ENCODE assay signal across 15 cellular contexts in genomic region chr18:79065802-79066201, GRCh38.
"Had no signal": no experiment of that assay in that cellular context is flagged by ENCODE, and none has a peak within 500 bp of the region (broad histone marks: within the 10 kb centered on the region; RNA-seq: fewer than 3 reads in every experiment).

No MANE protein-coding gene starts in this region.

- H3K4me3 ChIP-seq: adrenal gland, ovary, suprapubic skin, upper lobe of left lung had no signal

- H3K27me3 ChIP-seq: adrenal gland, ovary, suprapubic skin, upper lobe of left lung had no signal

- H3K36me3 ChIP-seq: adrenal gland, ovary, suprapubic skin, upper lobe of left lung had no signal

- H3K9me3 ChIP-seq: adrenal gland, ovary, suprapubic skin, upper lobe of left lung had no signal

- DNase-seq: activated CD4-positive, alpha-beta T cell treated with anti-CD3 and anti-CD28 coated beads for 48 hours; activated naive CD4-positive, alpha-beta T cell treated with anti-CD3 and anti-CD28 coated beads for 36 hours; adrenal gland; caudate nucleus; cortex of kidney; effector CD4-positive, alpha-beta T cell; foreskin fibroblast; hypothalamus; left ventricle myocardium superior; mesenchymal stem cell; ovary; stimulated activated naive CD8-positive, alpha-beta T cell treated with anti-CD3 and anti-CD28 coated beads, Interleukin-15, Interleukin-2, amounts not matched to agents 100 U/mL and 50 U/mL, for 24 hours; upper lobe of left lung had no signal

- H3K27ac Mint-ChIP-seq: activated naive CD4-positive, alpha-beta T cell treated with anti-CD3 and anti-CD28 coated beads for 36 hours; WTC11 had no signal

- H3K27ac ChIP-seq: adrenal gland, ovary, suprapubic skin, upper lobe of left lung had no signal

- H3K4me3 Mint-ChIP-seq: activated naive CD4-positive, alpha-beta T cell treated with anti-CD3 and anti-CD28 coated beads for 36 hours; WTC11 had no signal
